ENCODE assay signal across 2 cellular contexts in the genomic region with DNA sequence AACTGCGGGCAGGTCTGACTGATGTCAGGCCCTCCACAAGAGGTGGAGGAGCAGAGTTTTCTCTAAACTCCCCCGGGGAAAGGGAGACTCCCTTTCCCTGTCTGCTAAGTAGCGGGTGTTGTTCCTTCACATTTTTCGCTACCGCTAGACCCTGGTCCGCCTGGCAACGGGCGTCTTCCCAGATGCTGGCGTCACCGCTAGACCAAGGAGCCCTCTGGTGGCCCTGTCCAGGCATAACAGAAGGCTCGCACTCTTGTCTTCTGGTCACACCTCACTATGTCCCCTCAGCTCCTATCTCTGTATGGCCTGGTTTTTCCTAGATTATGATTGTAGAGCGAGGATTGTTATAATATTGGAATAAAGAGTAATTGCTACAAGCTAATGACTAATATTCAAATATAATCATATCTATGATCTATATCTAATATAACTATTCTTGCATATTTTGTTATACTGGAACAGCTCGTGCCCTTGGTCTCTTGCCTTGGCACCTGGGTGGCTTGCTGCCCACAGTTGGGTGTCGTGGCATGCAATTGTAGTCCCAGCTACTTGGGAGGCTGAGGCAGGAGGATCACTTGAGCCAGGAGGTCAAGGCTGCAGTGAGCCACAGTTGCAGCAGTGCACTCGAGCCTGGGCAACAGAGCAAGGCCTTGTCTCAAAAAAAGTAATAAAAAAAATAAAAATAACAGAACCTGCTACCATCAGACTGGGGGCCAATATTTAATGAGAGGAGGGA.
TF ChIP-seq lines count a peak whose summit lies in the region.

No MANE protein-coding gene starts in this region.

TF ChIP-seq in HCT116, 20 proteins besides CTCF, POLR2A, EP300 and RAD21:
- TF ChIP-seq POLR2AphosphoS5 (IDR thresholded peaks at IDR 0.05; ENCODE audit: low read depth, low read length), result 0 out of 2 replicates have a peak, but pooled peaks have one; percentile 15

TF ChIP-seq in neural cell, 6 proteins besides CTCF, POLR2A, EP300 and RAD21:
- TF ChIP-seq SMC3 (conservative IDR thresholded peaks at IDR 0.05; ENCODE audit: poor library complexity), result peak; percentile 48
TF ChIP-seq in neural cell: peak in this region for 1; not testable (repeated sequence) for 5.
